Comparison of ENCODE assay signal across 1 cellular context in genomic region chr17:1716912-1717695, GRCh38.
TF ChIP-seq lines count a peak whose summit lies in the region.

No MANE protein-coding gene starts in this region.

TF ChIP-seq in IMR-90, 13 proteins besides CTCF, POLR2A, EP300 and RAD21 (continued from another document):
- TF ChIP-seq ELK1 (IDR thresholded peaks at IDR 0.05; ENCODE audit: borderline replicate concordance, low read depth, low read length) = no peak
- TF ChIP-seq RCOR1 (IDR thresholded peaks at IDR 0.05; ENCODE audit: insufficient replicate concordance, low read length) = no peak
- TF ChIP-seq CHD1 (IDR thresholded peaks at IDR 0.05; ENCODE audit: low read depth, low read length) = no peak
- TF ChIP-seq RFX5 (IDR thresholded peaks at IDR 0.05; ENCODE audit: low read depth, low read length) = peak; percentile 97
